In the genomic region with DNA sequence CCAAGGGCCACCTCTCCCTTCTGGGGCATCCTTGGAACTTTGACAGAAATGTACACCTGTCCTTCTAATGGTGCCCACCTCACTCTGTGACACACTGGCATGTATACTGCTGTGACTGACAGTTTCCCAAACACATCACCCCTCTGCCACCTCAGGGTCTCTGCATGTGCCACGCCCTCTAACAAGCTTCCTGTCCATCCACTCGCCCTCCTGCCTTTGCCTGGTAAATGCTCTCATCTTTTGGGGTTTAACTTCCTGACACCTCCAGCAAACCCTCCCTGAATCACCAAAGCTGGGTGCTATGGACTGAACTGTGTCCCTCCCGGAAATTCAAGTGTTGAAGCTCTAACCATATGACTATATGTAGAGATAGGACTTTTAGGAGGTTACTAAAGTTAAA, we compare ENCODE assay signal across 10 cellular contexts.
A peak's percentile ranks its signal among the peaks of the same experiment; 100 is the strongest.
DNase-seq lines count a peak whose midpoint lies in the region; ATAC-seq and TF ChIP-seq lines count a peak whose summit lies in the region.
"Had no signal": no experiment of that assay in that cellular context is flagged by ENCODE, and none has a peak within 500 bp of the region (broad histone marks: within the 10 kb centered on the region; RNA-seq: fewer than 3 reads in every experiment).

No MANE protein-coding gene starts in this region.

- H3K9me3 ChIP-seq in heart right ventricle: no peaks in the 10 kb centered on the region
- no peaks in the 10 kb centered on the region for H3K9me3 ChIP-seq in upper lobe of right lung

- peaks cover 77% of the 10 kb centered on the region for H3K36me3 Mint-ChIP-seq in brain

- no peak overlapping the region for H3K4me3 ChIP-seq in heart right ventricle
- no peak overlapping the region for H3K4me3 ChIP-seq in mesendoderm (ENCODE audit: low read length)
- H3K4me3 ChIP-seq in upper lobe of right lung: no peak overlapping the region

- DNase-seq in heart right ventricle: no peak
- no peak for DNase-seq in Right ventricle myocardium inferior (ENCODE audit: missing footprints)
- no peak for DNase-seq in mesendoderm
- DNase-seq in upper lobe of right lung: no peak
- no peak for DNase-seq in NCI-H69 (lab: John Stamatoyannopoulos, UW)
- DNase-seq in GOT3 (lab: John Stamatoyannopoulos, UW): no peak
- DNase-seq: NCI-H1048 had no signal

- peak overlapping the region in 3 of 5 experiments; percentile 61 to 93 (median 64) for H3K27ac Mint-ChIP-seq in brain

- H3K18ac ChIP-seq in mesendoderm (ENCODE audit: low read length): no peak overlapping the region

- no peak overlapping the region for H3K4ac ChIP-seq in mesendoderm (ENCODE audit: low read depth, low read length)

- no peak overlapping the region for H2BK120ac ChIP-seq in mesendoderm (ENCODE audit: low read depth, low read length)

- H3K27ac ChIP-seq in heart right ventricle: peak overlapping the region in 8 of 10 donors; percentile 56 to 88 (median 78)
- H3K27ac ChIP-seq in mesendoderm (ENCODE audit: low read depth, low read length): peak overlapping the region; percentile 18
- peak overlapping the region; percentile 59 for H3K27ac ChIP-seq in upper lobe of right lung

- H4K5ac ChIP-seq in mesendoderm (ENCODE audit: low read length): no peak overlapping the region

- H3K36me3 ChIP-seq in heart right ventricle: peaks cover 0 to 8% (median 0%) of the 10 kb centered on the region in 9 donors
- no peaks in the 10 kb centered on the region for H3K36me3 ChIP-seq in mesendoderm (ENCODE audit: control insufficient read depth, insufficient read depth, low read length)
- no peaks in the 10 kb centered on the region for H3K36me3 ChIP-seq in upper lobe of right lung

- no peak overlapping the region for H4K8ac ChIP-seq in mesendoderm (ENCODE audit: low read depth, low read length)

- H2BK15ac ChIP-seq in mesendoderm (replicated peaks; ENCODE audit: low read depth): no peak overlapping the region

- no peak overlapping the region for H3K9ac ChIP-seq in mesendoderm (ENCODE audit: low read length)

- H3K27me3 ChIP-seq in heart right ventricle (no peaks in the 10 kb centered on the region), mesendoderm (ENCODE audit: insufficient read depth, low read length, poor library complexity) (no peaks in the 10 kb centered on the region), upper lobe of right lung (no peaks in the 10 kb centered on the region)

- no peak for ATAC-seq in heart right ventricle
- ATAC-seq in Right ventricle myocardium inferior: no peak
- ATAC-seq in upper lobe of right lung: no peak
- no peak for ATAC-seq in HG03439 (IDR thresholded peaks at IDR 0.05; ENCODE audit: unreplicated experiment)

- 90 to 92% methylated on average over 3 of the region's 3 CpGs for WGBS in heart right ventricle, 2 donors
- WGBS in mesendoderm (ENCODE audit: extremely low coverage, insufficient coverage, low lambda C conversion rate): no CpG with 5 or more reads among the region's 3 CpGs

- TF ChIP-seq CTCF in heart right ventricle (IDR thresholded peaks at IDR 0.05) (no peak), brain (conservative IDR thresholded peaks at IDR 0.05) (no peak), upper lobe of right lung (IDR thresholded peaks at IDR 0.05) (no peak)

- H3K4me3 Mint-ChIP-seq in brain: no peak overlapping the region
- H3K4me3 Mint-ChIP-seq: activated T-helper 1 cell treated with anti-CD3 and anti-CD28 coated beads, Interleukin-12 subunit alpha, Interleukin-12 subunit beta, Interleukin-2, Interleukin-4 antibody, amounts not matched to agents 30 ng/mL and 10 ng/mL and 1 ng/mL, durations not matched to agents 14 hours and 24 hours and 36 hours had no signal

- no peak overlapping the region for H3K23ac ChIP-seq in mesendoderm (ENCODE audit: low read length)

- H3K4me2 ChIP-seq in mesendoderm (ENCODE audit: low read length): no peak overlapping the region

- no peak overlapping the region for H2BK5ac ChIP-seq in mesendoderm (ENCODE audit: low read length)

- no peaks in the 10 kb centered on the region for H3K27me3 Mint-ChIP-seq in brain

- no peak overlapping the region for H3K56ac ChIP-seq in mesendoderm (ENCODE audit: low read length)

- intact Hi-C loops in heart right ventricle (cut with DNase I): loop anchor here in 6 of 10 donors (1.0 to 5.0 kb wide), 3 partner anchors 37 to 42 kb away; no protein-coding TSS in a partner anchor
- intact Hi-C loops in Right ventricle myocardium inferior (cut with DNase I): loop anchor here (5.0 kb wide), 1 partner anchor 42 kb away; no protein-coding TSS in a partner anchor
- intact Hi-C loops in upper lobe of right lung (cut with DNase I): no loop called here

- peaks cover 3 to 38% (median 30%) of the 10 kb centered on the region in 9 donors for H3K4me1 ChIP-seq in heart right ventricle
- peaks cover 7% of the 10 kb centered on the region for H3K4me1 ChIP-seq in mesendoderm (ENCODE audit: control insufficient read depth, low read depth, low read length)
- peaks cover 8% of the 10 kb centered on the region for H3K4me1 ChIP-seq in upper lobe of right lung

- no peak overlapping the region for H2AK5ac ChIP-seq in mesendoderm (ENCODE audit: low read length)

- peaks cover 9% of the 10 kb centered on the region for H3K79me1 ChIP-seq in mesendoderm (ENCODE audit: low read length)

- peaks cover 66% of the 10 kb centered on the region for H3K4me1 Mint-ChIP-seq in brain

- no peaks in the 10 kb centered on the region for H3K79me2 ChIP-seq in mesendoderm (ENCODE audit: control insufficient read depth, insufficient read depth, low read length)

- H3K9me3 Mint-ChIP-seq in brain: no peaks in the 10 kb centered on the region
- H3K9me3 Mint-ChIP-seq: activated T-helper 1 cell treated with anti-CD3 and anti-CD28 coated beads, Interleukin-12 subunit alpha, Interleukin-12 subunit beta, Interleukin-2, Interleukin-4 antibody, amounts not matched to agents 30 ng/mL and 10 ng/mL and 1 ng/mL, durations not matched to agents 14 hours and 24 hours and 36 hours had no signal

Comparison
In these comparisons a context has a peak if more than half of its experiments do, and no peak if none do; other contexts are left out.
1. H3K27ac ChIP-seq: peak in every context shown above with its lines; median percentile 78 in heart right ventricle; 59 in upper lobe of right lung; 18 in mesendoderm.